In the genomic region with DNA sequence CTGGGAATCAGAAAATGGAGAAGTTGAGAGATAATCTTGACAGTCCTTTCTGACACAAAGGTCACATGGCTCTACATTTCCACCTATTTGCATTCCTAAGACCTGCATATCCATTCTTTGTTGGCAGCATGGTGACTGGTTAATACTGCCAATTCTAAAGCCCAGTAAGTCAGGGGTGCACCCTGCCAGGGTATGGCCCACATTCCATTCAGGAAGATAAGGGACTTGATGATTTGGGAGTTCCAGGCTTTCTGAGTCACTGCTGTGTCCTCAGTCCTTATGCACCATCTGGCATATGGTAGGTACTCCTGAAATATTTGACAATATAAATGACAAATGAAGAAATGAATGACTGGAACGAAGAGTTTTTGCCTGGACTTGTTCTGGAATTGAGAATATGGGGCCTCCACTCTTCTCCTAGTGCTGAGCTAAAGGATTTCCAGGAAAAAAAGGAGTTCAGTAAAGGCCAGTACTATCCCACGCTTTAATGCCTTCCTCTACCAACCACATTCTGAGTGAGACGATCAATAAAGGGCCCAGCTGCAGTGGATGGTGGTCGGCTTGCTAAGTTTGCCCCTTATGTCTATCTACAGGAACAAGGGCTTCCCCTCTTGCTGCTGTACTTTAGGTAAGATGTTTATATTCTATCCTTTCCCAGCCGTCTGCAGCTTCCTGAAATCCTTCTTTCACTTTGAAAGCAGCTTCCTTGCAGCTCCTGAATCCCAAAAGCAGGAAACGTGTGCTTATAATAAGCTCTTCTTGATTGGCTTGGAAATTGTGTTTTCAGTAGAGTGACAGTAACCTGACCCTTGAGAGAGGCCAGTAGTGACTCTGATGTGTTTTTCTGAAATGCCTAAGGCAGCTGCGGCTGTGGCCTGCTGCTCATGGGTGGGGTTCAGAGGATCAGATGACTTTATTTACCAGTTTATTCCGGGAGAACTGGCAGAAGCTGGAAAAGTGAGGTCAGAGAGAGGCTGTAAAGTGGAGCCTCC, we compare ENCODE assay signal across 1 cellular context.
TF ChIP-seq lines count a peak whose summit lies in the region.

No MANE protein-coding gene starts in this region.

TF ChIP-seq in endothelial cell of umbilical vein, 7 proteins besides CTCF, POLR2A, EP300 and RAD21:
- TF ChIP-seq, protein P1, sequence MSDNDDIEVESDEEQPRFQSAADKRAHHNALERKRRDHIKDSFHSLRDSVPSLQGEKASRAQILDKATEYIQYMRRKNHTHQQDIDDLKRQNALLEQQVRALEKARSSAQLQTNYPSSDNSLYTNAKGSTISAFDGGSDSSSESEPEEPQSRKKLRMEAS (IDR thresholded peaks at IDR 0.05; ENCODE audit: insufficient read depth, insufficient read length) = no peak
- no peak for TF ChIP-seq MYC (IDR thresholded peaks at IDR 0.05; ENCODE audit: low read depth, low read length)
- no peak for TF ChIP-seq GATA2 (IDR thresholded peaks at IDR 0.05; ENCODE audit: insufficient read depth, insufficient read length, low read depth, low read length)
- no peak for TF ChIP-seq JUN (IDR thresholded peaks at IDR 0.05; ENCODE audit: borderline replicate concordance, insufficient read depth, insufficient read length, low read depth)
- no peak for TF ChIP-seq FOS (IDR thresholded peaks at IDR 0.05; ENCODE audit: borderline replicate concordance, insufficient read depth, low read length)
- no peak for TF ChIP-seq EZH2 (IDR thresholded peaks at IDR 0.05; ENCODE audit: borderline replicate concordance, low read depth, low read length, severe bottlenecking)
- no peak for TF ChIP-seq POLR2AphosphoS5 (IDR thresholded peaks at IDR 0.05; ENCODE audit: insufficient read depth, low read depth, low read length)
